13 cellular contexts compared by ENCODE assay signal in the genomic region with DNA sequence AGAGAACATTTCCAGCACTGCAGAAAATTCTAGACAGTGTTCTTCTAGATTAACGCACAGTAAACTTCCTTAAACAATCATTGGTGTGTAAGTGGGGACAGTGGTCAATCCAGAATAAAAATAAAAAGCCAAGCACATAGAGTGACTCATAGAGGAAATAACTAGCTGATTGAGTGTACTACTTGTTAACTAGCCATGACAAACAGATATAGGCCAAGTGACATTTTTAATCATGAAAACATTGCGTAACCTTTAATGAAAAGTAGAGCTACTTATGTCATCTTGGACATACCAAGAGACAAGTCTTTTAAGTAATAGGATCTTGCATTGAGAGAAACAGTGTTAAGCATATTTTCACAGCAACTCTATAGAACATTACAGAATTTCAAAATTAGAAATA.
DNase-seq lines count a peak whose midpoint lies in the region; TF ChIP-seq lines count a peak whose summit lies in the region.
"Had no signal": no experiment of that assay in that cellular context is flagged by ENCODE, and none has a peak within 500 bp of the region (broad histone marks: within the 10 kb centered on the region; RNA-seq: fewer than 3 reads in every experiment).

No MANE protein-coding gene starts in this region.

- no peak overlapping the region for H3K27ac ChIP-seq in right atrium auricular region

- no peaks in the 10 kb centered on the region for H3K27me3 ChIP-seq in right atrium auricular region

- POLR2A ChIA-PET in AG04449 (lab: Yijun Ruan, JAX) = no interaction called here

- TF ChIP-seq CTCF in AG04449 (IDR thresholded peaks at IDR 0.05; ENCODE audit: insufficient read depth, low read length, missing control alignments) (no peak), astrocyte of the cerebellum (IDR thresholded peaks at IDR 0.05; ENCODE audit: low read depth, low read length, missing control alignments) (no peak), right atrium auricular region (IDR thresholded peaks at IDR 0.05) (no peak), GM13977 (IDR thresholded peaks at IDR 0.05; ENCODE audit: extremely low read depth, insufficient read depth, missing control alignments) (no peak)

- no peaks in the 10 kb centered on the region for H3K9me3 ChIP-seq in right atrium auricular region

- DNase-seq in AG04449 (ENCODE audit: low read depth, low spot score) (peak; percentile 33), HS-5 (ENCODE audit: low read depth) (peak; percentile 14), astrocyte of the cerebellum (ENCODE audit: low read depth) (peak; percentile 13), iris pigment epithelial cell (ENCODE audit: low read depth) (peak; percentile 66), right atrium auricular region (ENCODE audit: low spot score) (no peak), NCI-H2029 (lab: John Stamatoyannopoulos, UW) (no peak), GM13977 (ENCODE audit: low spot score) (no peak)
- DNase-seq in activated CD4-positive, CD25-positive, alpha-beta regulatory T cell (lab: John Stamatoyannopoulos, UW) = no peak
- DNase-seq: CD4-positive, CD25-positive, alpha-beta regulatory T cell; head of caudate nucleus; Karpas-422; NCI-H82 had no signal

- in situ Hi-C loops in astrocyte of the cerebellum (cut with HindIII; ENCODE audit: low sequenced_read_pairs) = no loop called here
- in situ Hi-C loops in GM13977 (cut with MboI; ENCODE audit: low pct_unique_long_range_greater_than_20kb, low sequenced_read_pairs, unreplicated experiment) = no loop called here

- no peaks in the 10 kb centered on the region for H3K36me3 ChIP-seq in right atrium auricular region

- peaks cover 0 to 7% of the 10 kb centered on the region in 2 donors for H3K4me1 ChIP-seq in right atrium auricular region

- CTCF ChIA-PET in AG04449 (lab: Yijun Ruan, JAX) = interaction anchor here (0.6 kb wide), 1 partner anchor 519 kb away, joined by 3 read pairs; no protein-coding TSS in a partner anchor

- no peak overlapping the region for H3K4me3 ChIP-seq in AG04449 (ENCODE audit: low read depth, low read length)
- H3K4me3 ChIP-seq in astrocyte of the cerebellum (ENCODE audit: low read depth, low read length) = no peak overlapping the region
- H3K4me3 ChIP-seq in right atrium auricular region = no peak overlapping the region
- H3K4me3 ChIP-seq: GM12878 had no signal

Comparison
In these comparisons a context has a peak if more than half of its experiments do, and no peak if none do; other contexts are left out.
1. DNase-seq: peak in AG04449 (single experiment), HS-5 (single experiment), astrocyte of the cerebellum (single experiment) and iris pigment epithelial cell (single experiment); none in activated CD4-positive, CD25-positive, alpha-beta regulatory T cell (0 of 4), right atrium auricular region (single experiment), NCI-H2029 (single experiment) and GM13977 (single experiment).